In genomic region chr7:64613653-64614052, GRCh38 we compare ENCODE assay signal across 10 cellular contexts. TPM values are rescaled to one million over a fixed set of nuclear protein-coding genes. Genes with fewer than 3 reads are reported as not detected.
"Had no signal": no experiment of that assay in that cellular context is flagged by ENCODE, and none has a peak within 500 bp of the region (broad histone marks: within the 10 kb centered on the region; RNA-seq: fewer than 3 reads in every experiment).

No MANE protein-coding gene starts in this region.

- FAIRE-seq: K562 had no signal

- H3K9ac ChIP-seq: GM23248 had no signal

- ATAC-seq: HCT116, K562 had no signal

- H3K36me3 ChIP-seq: HAP-1 had no signal

- H3K4me3 ChIP-seq: GM23248, HAP-1, K562 had no signal

- H3K27ac ChIP-seq: GM23248, HL-60 had no signal

- H3K4me1 ChIP-seq: HAP-1 had no signal

- H2AFZ ChIP-seq: GM23248 had no signal

- DNase-seq: GM23248, GOT3, H7, HFFc6, IMR-90, KG1 had no signal

- H3K9me3 ChIP-seq: HAP-1 had no signal

RNA-seq across cellular contexts. Expression of gene ZNF680, which starts 50.8 kb away (rescaled TPM):
- total RNA-seq: H7 had no signal

RNA-seq across cellular contexts. Expression of gene ZNF107, which starts 52.3 kb away (rescaled TPM):
- total RNA-seq: H7 had no signal
